8 cellular contexts compared by ENCODE assay signal in genomic region chr15:73273181-73274002, GRCh38.
DNase-seq lines count a peak whose midpoint lies in the region; ATAC-seq and TF ChIP-seq lines count a peak whose summit lies in the region.

No MANE protein-coding gene starts in this region.

- H3K4me3 ChIP-seq in GM06990 (replicated peaks; ENCODE audit: low read depth, low read length) (no peak overlapping the region), heart right ventricle (no peak overlapping the region), prostate gland (no peak overlapping the region)

- WGBS in heart right ventricle, 2 donors, result 38 to 42% methylated on average over 5 of the region's 5 CpGs
- 36% methylated on average over 5 of the region's 5 CpGs for WGBS in prostate gland

- H3K27me3 Mint-ChIP-seq in activated naive CD8-positive, alpha-beta T cell treated with anti-CD3 and anti-CD28 coated beads for 36 hours, result no peaks in the 10 kb centered on the region

- DNase-seq in GM06990 (ENCODE audit: extremely low read depth, insufficient read length) (no peak), KBM-7 (peak; percentile 82), RPMI7951 (ENCODE audit: low read depth) (peak; percentile 60), heart right ventricle (peak in 1 of 2 donors; percentile 51), prostate gland (ENCODE audit: low spot score) (peak; percentile 19), NCI-H2107 treated with DMSO at 0.1 percent for 48 hours (lab: John Stamatoyannopoulos, UW; ENCODE audit: unreplicated experiment) (no peak)
- DNase-seq in activated naive CD8-positive, alpha-beta T cell treated with anti-CD3 and anti-CD28 coated beads for 36 hours, result peak; percentile 31

- ATAC-seq in heart right ventricle (peak; percentile 62 to 89 (median 78)), GM21723 (IDR thresholded peaks at IDR 0.05; ENCODE audit: unreplicated experiment) (no peak)

- TF ChIP-seq CTCF in GM06990 (IDR thresholded peaks at IDR 0.05; ENCODE audit: insufficient read depth, low read length, poor library complexity, severe bottlenecking) (peak; percentile 67), heart right ventricle (IDR thresholded peaks at IDR 0.05) (peak; percentile 38 to 86 (median 80)), prostate gland (IDR thresholded peaks at IDR 0.05) (peak; percentile 35 to 66 (median 58))

- in situ Hi-C loops in KBM-7 (cut with MboI; ENCODE audit: low pct_unique_long_range_greater_than_20kb, low sequenced_read_pairs), result loop anchor here (25.0 kb wide), 1 partner anchor 839 kb away; no protein-coding TSS in a partner anchor

- H3K9me3 Mint-ChIP-seq in activated naive CD8-positive, alpha-beta T cell treated with anti-CD3 and anti-CD28 coated beads for 36 hours, result no peaks in the 10 kb centered on the region

- H3K27ac ChIP-seq in heart right ventricle (no peak overlapping the region), prostate gland (no peak overlapping the region)

- peaks cover 0 to 6% (median 0%) of the 10 kb centered on the region in 9 donors for H3K4me1 ChIP-seq in heart right ventricle
- H3K4me1 ChIP-seq in prostate gland (replicated peaks), result no peaks in the 10 kb centered on the region

- H3K9me3 ChIP-seq in heart right ventricle (no peaks in the 10 kb centered on the region), prostate gland (no peaks in the 10 kb centered on the region)

- intact Hi-C loops in heart right ventricle (cut with DNase I) (loop anchor here in 7 of 10 donors (1.0 to 10.0 kb wide), 6 partner anchors 32 to 551 kb away; partner anchors contain the start of gene ADPGK (in 2 of the 7)), prostate gland (cut with DNase I) (loop anchor here (2.0 kb wide), 1 partner anchor 489 kb away; no protein-coding TSS in a partner anchor)

- H3K4me1 Mint-ChIP-seq in activated naive CD8-positive, alpha-beta T cell treated with anti-CD3 and anti-CD28 coated beads for 36 hours, result no peaks in the 10 kb centered on the region

- no peak overlapping the region for H3K4me3 Mint-ChIP-seq in activated naive CD8-positive, alpha-beta T cell treated with anti-CD3 and anti-CD28 coated beads for 36 hours

- H3K36me3 ChIP-seq in GM06990 (ENCODE audit: control insufficient read depth, insufficient read depth, low read length) (no peaks in the 10 kb centered on the region), heart right ventricle (peaks cover 0 to 53% (median 0%) of the 10 kb centered on the region in 9 donors), prostate gland (no peaks in the 10 kb centered on the region)

- no peaks in the 10 kb centered on the region for H3K36me3 Mint-ChIP-seq in activated naive CD8-positive, alpha-beta T cell treated with anti-CD3 and anti-CD28 coated beads for 36 hours

- H3K27me3 ChIP-seq in GM06990 (replicated peaks; ENCODE audit: control insufficient read depth, insufficient read depth, low read length), result no peaks in the 10 kb centered on the region; the same call in 1 of the 2 replicates
- no peaks in the 10 kb centered on the region for H3K27me3 ChIP-seq in heart right ventricle
- H3K27me3 ChIP-seq in prostate gland (replicated peaks; ENCODE audit: insufficient read depth), result no peaks in the 10 kb centered on the region

- no peak overlapping the region for H3K27ac Mint-ChIP-seq in activated naive CD8-positive, alpha-beta T cell treated with anti-CD3 and anti-CD28 coated beads for 36 hours

- no peak for TF ChIP-seq POLR2A in prostate gland (IDR thresholded peaks at IDR 0.05)

Comparison
In these comparisons a context has a peak if more than half of its experiments do, and no peak if none do; other contexts are left out.
1. DNase-seq: peak in KBM-7 (single experiment), RPMI7951 (single experiment), activated naive CD8-positive, alpha-beta T cell treated with anti-CD3 and anti-CD28 coated beads for 36 hours (single experiment) and prostate gland (single experiment); none in GM06990 (single experiment) and NCI-H2107 treated with DMSO at 0.1 percent for 48 hours (single experiment).
2. Peak in every context shown above with its lines, with median percentiles within 50 percentile points of each other: CTCF ChIP-seq.